In the genomic region with DNA sequence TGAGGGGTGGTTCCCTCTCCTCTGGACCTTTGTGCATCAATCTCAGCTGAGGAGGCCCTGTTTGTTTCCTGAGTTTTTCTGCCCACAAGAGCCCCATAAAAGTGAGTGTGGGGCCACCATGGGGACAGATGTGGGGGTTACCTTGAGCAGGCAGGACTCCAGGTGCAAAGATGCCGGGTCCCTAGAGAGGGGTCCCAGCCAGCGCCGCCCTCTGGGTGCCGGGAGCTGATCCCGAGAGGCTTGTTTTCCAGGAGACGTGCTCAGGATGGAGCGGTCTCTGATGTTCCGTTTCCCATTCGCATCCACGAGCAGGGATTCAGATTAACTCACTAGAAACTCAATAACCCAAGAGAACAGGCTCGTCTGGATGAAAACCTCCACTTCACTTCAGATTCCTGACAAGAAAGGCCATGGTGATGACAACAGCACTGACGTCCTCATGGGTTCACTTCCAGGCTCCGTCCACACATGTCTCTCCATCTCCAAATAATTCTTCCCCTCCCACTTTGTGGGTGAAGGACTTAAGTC, we compare ENCODE assay signal across 27 cellular contexts. TPM values are rescaled to one million over a fixed set of nuclear protein-coding genes. Genes with fewer than 3 reads are reported as not detected.
"Had no signal": no experiment of that assay in that cellular context is flagged by ENCODE, and none has a peak within 500 bp of the region (broad histone marks: within the 10 kb centered on the region; RNA-seq: fewer than 3 reads in every experiment).

No MANE protein-coding gene starts in this region.

- H3K27ac ChIP-seq: dorsolateral prefrontal cortex, epithelial cell of prostate, gastrocnemius medialis, parathyroid adenoma, prostate gland, right atrium auricular region, testis, tibial artery had no signal

- H3K4me1 ChIP-seq: gastrocnemius medialis, prostate gland, right atrium auricular region, testis, tibial artery had no signal

- DNase-seq: cerebellar nuclear complex; dorsolateral prefrontal cortex; effector CD4-positive, alpha-beta T cell; endodermal cell; foreskin fibroblast; gastrocnemius medialis; hypothalamus; left ventricle myocardium superior; natural killer cell; stimulated activated CD4-positive, alpha-beta T cell treated with anti-CD3 and anti-CD28 coated beads, Interleukin-4, amount 100 ng/mL, for 4 hours; stimulated activated naive CD8-positive, alpha-beta T cell treated with anti-CD3 and anti-CD28 coated beads, Interleukin-15, Interleukin-2, amounts not matched to agents 100 U/mL and 50 U/mL, for 24 hours; testis; tibial artery had no signal

- H3K27me3 ChIP-seq: right atrium auricular region, testis had no signal

- H3K27ac Mint-ChIP-seq: endodermal cell; memory B cell; stimulated activated memory B cell treated with anti-CD40 and anti-IgM and Interleukin-4, amounts not matched to agents 10 μg/mL and 1 μg/mL and 100 μg/mL, for 72 hours; type B pancreatic cell had no signal

- ATAC-seq: esophagus mucosa; gastrocnemius medialis; left ventricle myocardium superior; sciatic nerve; stimulated activated memory B cell treated with anti-CD40 and anti-IgM and Interleukin-4, amounts not matched to agents 10 μg/mL and 1 μg/mL and 100 μg/mL, for 72 hours; stimulated activated naive CD8-positive, alpha-beta T cell treated with anti-CD3 and anti-CD28 coated beads, Interleukin-15, Interleukin-2, amounts not matched to agents 100 U/mL and 50 U/mL, for 24 hours had no signal

- H3K36me3 Mint-ChIP-seq: memory B cell; natural killer cell; stimulated activated memory B cell treated with anti-CD40 and anti-IgM and Interleukin-4, amounts not matched to agents 10 μg/mL and 1 μg/mL and 100 μg/mL, for 72 hours; type B pancreatic cell had no signal

- H3K9me3 ChIP-seq: gastrocnemius medialis, prostate gland, right atrium auricular region, testis, tibial artery had no signal

- H3K4me3 ChIP-seq: dorsolateral prefrontal cortex, gastrocnemius medialis, lung, prostate gland, right atrium auricular region, testis, tibial artery had no signal

- H3K9me3 Mint-ChIP-seq: memory B cell; natural killer cell; stimulated activated memory B cell treated with anti-CD40 and anti-IgM and Interleukin-4, amounts not matched to agents 10 μg/mL and 1 μg/mL and 100 μg/mL, for 72 hours; type B pancreatic cell had no signal

- H3K4me3 Mint-ChIP-seq: endodermal cell; memory B cell; stimulated activated memory B cell treated with anti-CD40 and anti-IgM and Interleukin-4, amounts not matched to agents 10 μg/mL and 1 μg/mL and 100 μg/mL, for 72 hours; type B pancreatic cell had no signal

- H3K36me3 ChIP-seq: gastrocnemius medialis, prostate gland, right atrium auricular region, tibial artery had no signal

RNA-seq across cellular contexts. Expression of a gene that starts 21.9 kb away (rescaled TPM):
- total RNA-seq: esophagus mucosa, gastrocnemius medialis, mononuclear cell, natural killer cell, osteoblast, sciatic nerve, skeletal muscle tissue had no signal
- polyA plus RNA-seq: keratinocyte had no signal
